Comparison of ENCODE assay signal across 8 cellular contexts in the genomic region with DNA sequence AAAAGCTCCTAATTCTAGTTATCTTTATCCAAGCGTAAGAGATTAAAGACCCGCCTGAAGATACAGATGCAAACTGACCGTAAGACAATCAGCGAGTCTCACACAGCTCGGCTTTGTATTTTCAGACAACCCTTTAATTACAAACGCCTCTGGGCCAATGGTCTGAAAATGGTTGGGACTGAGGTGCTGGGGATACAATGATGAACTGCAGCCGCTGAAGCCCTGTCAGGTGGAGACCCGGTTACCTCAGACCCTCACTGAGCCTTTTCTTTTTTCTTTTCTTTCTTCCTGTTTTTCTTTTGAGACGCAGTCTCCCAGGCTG. TPM values are rescaled to one million over a fixed set of nuclear protein-coding genes. Genes with fewer than 3 reads are reported as not detected.
DNase-seq lines count a peak whose midpoint lies in the region; ATAC-seq lines count a peak whose summit lies in the region.

No MANE protein-coding gene starts in this region.

- peak; percentile 54 for DNase-seq in DMS 273 (lab: John Stamatoyannopoulos, UW; ENCODE audit: unreplicated experiment)
- DNase-seq in Karpas-422, result peak; percentile 61
- no peak for DNase-seq in activated naive CD8-positive, alpha-beta T cell treated with anti-CD3 and anti-CD28 coated beads, Interleukin-2, amount 50 U/mL, for 24 hours
- no peak for DNase-seq in iPS DF 6.9 (ENCODE audit: low read depth, low spot score)
- no peak for DNase-seq in stimulated activated CD8-positive, alpha-beta memory T cell treated with anti-CD3 and anti-CD28 coated beads, Interleukin-4, amount 100 ng/mL, for 48 hours
- DNase-seq in NCI-H1436 (lab: John Stamatoyannopoulos, UW), result no peak

- H2AFZ ChIP-seq in Karpas-422 (ENCODE audit: low read length), result peak overlapping the region; percentile 68; the same call in 1 of the 2 replicates

- peak; percentile 5 for ATAC-seq in GM19452 (IDR thresholded peaks at IDR 0.05; ENCODE audit: unreplicated experiment)
- ATAC-seq in activated naive CD8-positive, alpha-beta T cell treated with anti-CD3 and anti-CD28 coated beads, Interleukin-2, amount 50 U/mL, for 24 hours, result peak; percentile 1

- peaks cover 30% of the 10 kb centered on the region for H3K79me2 ChIP-seq in Karpas-422 (ENCODE audit: low read length)

- H3K36me3 ChIP-seq in Karpas-422 (ENCODE audit: insufficient read depth, low read length) (peaks cover 3% of the 10 kb centered on the region; the same call in 1 of the 2 replicates), iPS DF 6.9 (ENCODE audit: control insufficient read depth, insufficient read depth, low read length) (no peaks in the 10 kb centered on the region), skeletal muscle satellite cell (ENCODE audit: insufficient read depth, low read length) (no peaks in the 10 kb centered on the region)

- H3K4me3 Mint-ChIP-seq in activated naive CD8-positive, alpha-beta T cell treated with anti-CD3 and anti-CD28 coated beads, Interleukin-2, amount 50 U/mL, for 24 hours, result peak overlapping the region; percentile 97

- H3K27ac Mint-ChIP-seq in activated naive CD8-positive, alpha-beta T cell treated with anti-CD3 and anti-CD28 coated beads, Interleukin-2, amount 50 U/mL, for 24 hours, result peak overlapping the region; percentile 94

- no peaks in the 10 kb centered on the region for H3K9me3 ChIP-seq in Karpas-422 (ENCODE audit: low read length)
- H3K9me3 ChIP-seq in iPS DF 6.9 (ENCODE audit: control insufficient read depth, insufficient read depth, low read length), result no peaks in the 10 kb centered on the region
- H3K9me3 ChIP-seq in skeletal muscle satellite cell (replicated peaks; ENCODE audit: low read length), result no peaks in the 10 kb centered on the region

- peaks cover 5% of the 10 kb centered on the region for H3K36me3 Mint-ChIP-seq in activated naive CD8-positive, alpha-beta T cell treated with anti-CD3 and anti-CD28 coated beads, Interleukin-2, amount 50 U/mL, for 24 hours (ENCODE audit: low read depth)

- H3K4me1 Mint-ChIP-seq in activated naive CD8-positive, alpha-beta T cell treated with anti-CD3 and anti-CD28 coated beads, Interleukin-2, amount 50 U/mL, for 24 hours, result peaks cover 22% of the 10 kb centered on the region

- H3K27ac ChIP-seq in Karpas-422 (ENCODE audit: low read length), result no peak overlapping the region
- no peak overlapping the region for H3K27ac ChIP-seq in iPS DF 6.9 (ENCODE audit: low read length)

- H3K27me3 Mint-ChIP-seq in activated naive CD8-positive, alpha-beta T cell treated with anti-CD3 and anti-CD28 coated beads, Interleukin-2, amount 50 U/mL, for 24 hours, result peaks cover 2% of the 10 kb centered on the region

- H3K4me2 ChIP-seq in Karpas-422 (ENCODE audit: low read depth, low read length, poor library complexity, severe bottlenecking) (peak overlapping the region; percentile 78), skeletal muscle satellite cell (ENCODE audit: low read length) (peak overlapping the region; percentile 80)

- H3K9me3 Mint-ChIP-seq in activated naive CD8-positive, alpha-beta T cell treated with anti-CD3 and anti-CD28 coated beads, Interleukin-2, amount 50 U/mL, for 24 hours, result no peaks in the 10 kb centered on the region

- H3K4me1 ChIP-seq in Karpas-422 (ENCODE audit: low read length), result peaks cover 15% of the 10 kb centered on the region
- no peaks in the 10 kb centered on the region for H3K4me1 ChIP-seq in iPS DF 6.9 (ENCODE audit: control insufficient read depth, insufficient read depth, low read length)
- H3K4me1 ChIP-seq in skeletal muscle satellite cell (ENCODE audit: control insufficient read depth, insufficient read depth, low read length), result peaks cover 9% of the 10 kb centered on the region

- H3K4me3 ChIP-seq in Karpas-422 (ENCODE audit: low read length) (peak overlapping the region; percentile 88), iPS DF 6.9 (ENCODE audit: low read length) (peak overlapping the region; percentile 54; the same call in 1 of the 2 replicates), skeletal muscle satellite cell (ENCODE audit: low read length) (peak overlapping the region; percentile 93)

- H3K27me3 ChIP-seq in Karpas-422 (ENCODE audit: low read length) (no peaks in the 10 kb centered on the region), iPS DF 6.9 (ENCODE audit: control insufficient read depth, insufficient read depth, low read length) (no peaks in the 10 kb centered on the region), skeletal muscle satellite cell (ENCODE audit: control insufficient read depth, insufficient read depth, low read length) (no peaks in the 10 kb centered on the region)

- peak overlapping the region; percentile 67 for H3K9ac ChIP-seq in Karpas-422 (ENCODE audit: low read length)
- H3K9ac ChIP-seq in skeletal muscle satellite cell (ENCODE audit: low read depth, low read length), result peak overlapping the region; percentile 77

- no CpG with 5 or more reads among the region's 9 CpGs for WGBS in iPS DF 6.9 (ENCODE audit: insufficient coverage, insufficient read length)

- H3K9me2 ChIP-seq in Karpas-422 (replicated peaks; ENCODE audit: insufficient read depth, low read length), result no peaks in the 10 kb centered on the region

- H4K20me1 ChIP-seq in Karpas-422 (ENCODE audit: insufficient read depth, low read depth, low read length), result no peaks in the 10 kb centered on the region

RNA-seq across cellular contexts. Expression of a gene that starts 0.7 kb away (rescaled TPM):
- total RNA-seq in Karpas-422 (2014; rRNA removed; shearing (Covaris generic); ENCODE audit: low replicate concordance), result 31.6 and 41.1 TPM in 2 replicates
- total RNA-seq in skeletal muscle satellite cell (2012; rRNA removed), result 18.6 and 21.5 TPM in 2 replicates

Comparison
In these comparisons a context has a peak if more than half of its experiments do, and no peak if none do; other contexts are left out.
1. DNase-seq: peak in DMS 273 (single experiment) and Karpas-422 (single experiment); none in activated naive CD8-positive, alpha-beta T cell treated with anti-CD3 and anti-CD28 coated beads, Interleukin-2, amount 50 U/mL, for 24 hours (single experiment), iPS DF 6.9 (single experiment), stimulated activated CD8-positive, alpha-beta memory T cell treated with anti-CD3 and anti-CD28 coated beads, Interleukin-4, amount 100 ng/mL, for 48 hours (single experiment) and NCI-H1436 (single experiment).
2. Peak in every context shown above with its lines, with median percentiles within 50 percentile points of each other: H3K4me3 ChIP-seq.